Comparison of ENCODE assay signal across 23 cellular contexts in genomic region chr5:65125681-65126080, GRCh38.
A peak's percentile ranks its signal among the peaks of the same experiment; 100 is the strongest.
DNase-seq lines count a peak whose midpoint lies in the region; FAIRE-seq and TF ChIP-seq lines count a peak whose summit lies in the region.
"Had no signal": no experiment of that assay in that cellular context is flagged by ENCODE, and none has a peak within 500 bp of the region (broad histone marks: within the 10 kb centered on the region; RNA-seq: fewer than 3 reads in every experiment).

No MANE protein-coding gene starts in this region.

- no peak overlapping the region for H3K27ac Mint-ChIP-seq in Caco-2 (ENCODE audit: unreplicated experiment)
- H3K27ac Mint-ChIP-seq: effector memory CD8-positive, alpha-beta T cell had no signal

- no peaks in the 10 kb centered on the region for H3K36me3 Mint-ChIP-seq in Caco-2 (ENCODE audit: insufficient read depth, unreplicated experiment)
- H3K36me3 Mint-ChIP-seq: activated CD4-positive, alpha-beta memory T cell treated with anti-CD3 and anti-CD28 coated beads for 36 hours had no signal

- H3K36me3 ChIP-seq in GM23248 (ENCODE audit: low read depth) (no peaks in the 10 kb centered on the region), SJCRH30 (no peaks in the 10 kb centered on the region), fibroblast of lung (ENCODE audit: control insufficient read depth, insufficient read depth, low read length) (no peaks in the 10 kb centered on the region), parathyroid adenoma (ENCODE audit: control insufficient read depth, insufficient read depth, low read length) (no peaks in the 10 kb centered on the region), Caco-2 (ENCODE audit: control insufficient read depth, insufficient read depth, low read length) (no peaks in the 10 kb centered on the region), H7 (replicated peaks; ENCODE audit: control insufficient read depth, insufficient read depth, low read length) (no peaks in the 10 kb centered on the region)
- H3K36me3 ChIP-seq: BLaER1, colonic mucosa, Peyer's patch had no signal

- CTCF ChIA-PET in Caco-2 (lab: Charles Lee): no interaction called here

- intact Hi-C loops in Caco-2 (cut with micrococcal nuclease; ENCODE audit: unreplicated experiment): no loop called here

- H3K4me1 ChIP-seq in GM23248 (ENCODE audit: insufficient read depth) (peaks cover 30% of the 10 kb centered on the region), SJCRH30 (peaks cover 26% of the 10 kb centered on the region), fibroblast of lung (ENCODE audit: control insufficient read depth, extremely low read depth, insufficient read depth, low read length) (peaks cover 19% of the 10 kb centered on the region), parathyroid adenoma (peaks cover 5% of the 10 kb centered on the region), Caco-2 (no peaks in the 10 kb centered on the region)
- H3K4me1 ChIP-seq: colonic mucosa, Peyer's patch had no signal

- no peak for FAIRE-seq in RCC 7860 (lab: Jason Lieb, UNC)

- no peaks in the 10 kb centered on the region for H3K79me2 ChIP-seq in GM23248 (ENCODE audit: insufficient read depth)
- no peaks in the 10 kb centered on the region for H3K79me2 ChIP-seq in fibroblast of lung (ENCODE audit: control insufficient read depth, insufficient read depth, low read length)
- no peaks in the 10 kb centered on the region for H3K79me2 ChIP-seq in parathyroid adenoma

- WGBS in GM23248 (ENCODE audit: low coverage in 1 of 2, low lambda C conversion rate in 2 of 2, missing lambda C conversion rate in 2 of 2), 2 experiments: 77 to 83% methylated on average over 4 of the region's 4 CpGs

- no peak overlapping the region for H3K4me3 ChIP-seq in GM23248
- peak overlapping the region; percentile 51 for H3K4me3 ChIP-seq in SJCRH30
- H3K4me3 ChIP-seq in fibroblast of lung (replicated peaks in 1 of 4; ENCODE audit: control extremely low read depth in 1 of 4, insufficient read depth in 1 of 4, low read depth in 3 of 4, low read length in 4 of 4): peak overlapping the region in 2 of 4 experiments; percentile 23 to 24
- H3K4me3 ChIP-seq in parathyroid adenoma (ENCODE audit: low read depth, low read length): no peak overlapping the region
- H3K4me3 ChIP-seq in Caco-2 (ENCODE audit: low read depth, low read length): no peak overlapping the region
- H3K4me3 ChIP-seq in H7 (ENCODE audit: insufficient read depth, low read depth, low read length): no peak overlapping the region
- H3K4me3 ChIP-seq: BLaER1, colonic mucosa, Peyer's patch had no signal

- H4K20me1 ChIP-seq in GM23248 (ENCODE audit: insufficient read depth): no peaks in the 10 kb centered on the region
- no peaks in the 10 kb centered on the region for H4K20me1 ChIP-seq in fibroblast of lung (ENCODE audit: control insufficient read depth, extremely low read depth, insufficient read depth, low read length)
- H4K20me1 ChIP-seq: BLaER1 had no signal

- H3K4me3 Mint-ChIP-seq in Caco-2 (ENCODE audit: unreplicated experiment): no peak overlapping the region
- H3K4me3 Mint-ChIP-seq: activated CD4-positive, alpha-beta memory T cell treated with anti-CD3 and anti-CD28 coated beads for 36 hours; effector memory CD8-positive, alpha-beta T cell had no signal

- DNase-seq in GM23248 (no peak), SJCRH30 (no peak), fibroblast of lung (ENCODE audit: low read depth in 2 of 2) (peak in 1 of 2 donors; percentile 15), Caco-2 (no peak), RCC 7860 (ENCODE audit: low spot score) (no peak), H7 (no peak), KBM-7 (no peak)
- DNase-seq: activated CD4-positive, alpha-beta memory T cell treated with anti-CD3 and anti-CD28 coated beads for 36 hours; activated CD4-positive, CD25-positive, alpha-beta regulatory T cell; activated CD8-positive, alpha-beta memory T cell treated with anti-CD3 and anti-CD28 coated beads, Interleukin-2, amount 50 U/mL, for 4 hours; activated naive CD4-positive, alpha-beta T cell treated with anti-CD3 and anti-CD28 coated beads, Interleukin-2, amount 50 U/mL, for 16 hours; amniotic stem cell; colonic mucosa; effector memory CD8-positive, alpha-beta T cell; foreskin melanocyte; mesendoderm; NCI-H1048; NCI-H187 treated with DMSO at 0.1 percent for 48 hours; NCI-H526 treated with DMSO at 0.1 percent for 48 hours; Peyer's patch; SIG-M5 had no signal

- no peaks in the 10 kb centered on the region for H3K9me2 ChIP-seq in GM23248 (ENCODE audit: insufficient read depth)

- POLR2A ChIA-PET in Caco-2 (lab: Charles Lee): no interaction called here

- no peaks in the 10 kb centered on the region for H3K27me3 Mint-ChIP-seq in Caco-2 (ENCODE audit: insufficient read depth, unreplicated experiment)
- H3K27me3 Mint-ChIP-seq: activated CD4-positive, alpha-beta memory T cell treated with anti-CD3 and anti-CD28 coated beads for 36 hours; effector memory CD8-positive, alpha-beta T cell had no signal

- no TSS peak for BruUV-seq in Caco-2 (replicated peaks; lab: Mats Ljungman, UMichigan)

- in situ Hi-C loops in GM23248 (cut with MboI): no loop called here
- in situ Hi-C loops in KBM-7 (cut with MboI; ENCODE audit: low pct_unique_long_range_greater_than_20kb, low sequenced_read_pairs): no loop called here

- peaks cover 24% of the 10 kb centered on the region for H3F3A ChIP-seq in GM23248 (ENCODE audit: insufficient read depth)

- TF ChIP-seq CTCF in fibroblast of lung (conservative IDR thresholded peaks at IDR 0.05 in 1 of 2, IDR thresholded peaks at IDR 0.05 in 1 of 2; ENCODE audit: low read depth in 1 of 2, low read length in 2 of 2) (no peak), parathyroid adenoma (IDR thresholded peaks at IDR 0.05) (no peak), Caco-2 (IDR thresholded peaks at IDR 0.05; ENCODE audit: insufficient read depth in 1 of 2, low read depth in 1 of 2, low read length in 1 of 2, severe bottlenecking in 1 of 2, unreplicated experiment in 1 of 2) (no peak)

- H3K4me2 ChIP-seq in GM23248 (ENCODE audit: unreplicated experiment) (peak overlapping the region; percentile 10), fibroblast of lung (ENCODE audit: extremely low read depth, insufficient read depth, low read length) (peak overlapping the region; percentile 90), parathyroid adenoma (ENCODE audit: low read length) (no peak overlapping the region)

- H3K9me3 Mint-ChIP-seq in Caco-2 (ENCODE audit: unreplicated experiment): no peaks in the 10 kb centered on the region
- H3K9me3 Mint-ChIP-seq: activated CD4-positive, alpha-beta memory T cell treated with anti-CD3 and anti-CD28 coated beads for 36 hours; effector memory CD8-positive, alpha-beta T cell had no signal

- peak overlapping the region; percentile 51 for H3K27ac ChIP-seq in GM23248
- H3K27ac ChIP-seq in SJCRH30: peak overlapping the region; percentile 73
- H3K27ac ChIP-seq in fibroblast of lung (ENCODE audit: insufficient read depth, low read length): peak overlapping the region; percentile 75
- no peak overlapping the region for H3K27ac ChIP-seq in parathyroid adenoma
- H3K27ac ChIP-seq: BLaER1, colonic mucosa had no signal

- no peaks in the 10 kb centered on the region for H3K4me1 Mint-ChIP-seq in Caco-2 (ENCODE audit: low read depth, unreplicated experiment)

- peak overlapping the region; percentile 79 for H2AFZ ChIP-seq in GM23248
- peak overlapping the region; percentile 89 for H2AFZ ChIP-seq in fibroblast of lung (ENCODE audit: low read length)
- peak overlapping the region; percentile 56 for H2AFZ ChIP-seq in parathyroid adenoma

- H3K9me3 ChIP-seq in GM23248 (ENCODE audit: low read depth) (no peaks in the 10 kb centered on the region), SJCRH30 (replicated peaks) (no peaks in the 10 kb centered on the region), fibroblast of lung (ENCODE audit: control insufficient read depth, insufficient read depth, low read depth, low read length) (no peaks in the 10 kb centered on the region), parathyroid adenoma (ENCODE audit: control insufficient read depth, low read length) (no peaks in the 10 kb centered on the region), Caco-2 (no peaks in the 10 kb centered on the region)
- H3K9me3 ChIP-seq: BLaER1, colonic mucosa, Peyer's patch had no signal

- H3K27me3 ChIP-seq in GM23248 (replicated peaks; ENCODE audit: insufficient read depth): no peaks in the 10 kb centered on the region
- H3K27me3 ChIP-seq in SJCRH30: no peaks in the 10 kb centered on the region
- no peaks in the 10 kb centered on the region for H3K27me3 ChIP-seq in fibroblast of lung (ENCODE audit: control insufficient read depth, insufficient read depth, low read length)
- H3K27me3 ChIP-seq in parathyroid adenoma (ENCODE audit: control insufficient read depth, insufficient read depth, low read length): no peaks in the 10 kb centered on the region
- no peaks in the 10 kb centered on the region for H3K27me3 ChIP-seq in Caco-2 (replicated peaks; ENCODE audit: control insufficient read depth, insufficient read depth, low read length)
- no peaks in the 10 kb centered on the region for H3K27me3 ChIP-seq in H7 (ENCODE audit: control insufficient read depth, insufficient read depth, low read length)
- H3K27me3 ChIP-seq: BLaER1, colonic mucosa, Peyer's patch had no signal

- peak overlapping the region; percentile 40 for H3K9ac ChIP-seq in GM23248
- H3K9ac ChIP-seq in fibroblast of lung (ENCODE audit: insufficient read depth, low read length): no peak overlapping the region
- H3K9ac ChIP-seq in parathyroid adenoma: no peak overlapping the region
- H3K9ac ChIP-seq: BLaER1 had no signal
